8 cellular contexts compared by ENCODE assay signal in genomic region chr1:205449750-205450443, GRCh38. TPM values are rescaled to one million over a fixed set of nuclear protein-coding genes. Genes with fewer than 3 reads are reported as not detected.
DNase-seq lines count a peak whose midpoint lies in the region; ATAC-seq, FAIRE-seq and TF ChIP-seq lines count a peak whose summit lies in the region.

No MANE protein-coding gene starts in this region.

- H3K27me3 ChIP-seq in CD4-positive, CD25-positive, alpha-beta regulatory T cell (ENCODE audit: control insufficient read depth, insufficient read depth, low read length) = peaks cover 12% of the 10 kb centered on the region
- peaks cover 73% of the 10 kb centered on the region for H3K27me3 ChIP-seq in suprapubic skin

- no peaks in the 10 kb centered on the region for H3K36me3 Mint-ChIP-seq in CD4-positive, CD25-positive, alpha-beta regulatory T cell
- H3K36me3 Mint-ChIP-seq in activated T-cell treated with anti-CD3 and anti-CD28 coated beads, Interleukin-2, amount 50 U/mL, for 72 hours (ENCODE audit: insufficient read depth in 2 of 2) = no peaks in the 10 kb centered on the region

- H3K4me3 Mint-ChIP-seq in CD4-positive, CD25-positive, alpha-beta regulatory T cell = no peak overlapping the region
- peak overlapping the region; percentile 69 to 73 for H3K4me3 Mint-ChIP-seq in activated T-cell treated with anti-CD3 and anti-CD28 coated beads, Interleukin-2, amount 50 U/mL, for 72 hours

- ATAC-seq in CD4-positive, CD25-positive, alpha-beta regulatory T cell (ENCODE audit: low read depth in 2 of 2) = peak; percentile 42 to 51
- ATAC-seq in activated T-cell treated with anti-CD3 and anti-CD28 coated beads, Interleukin-2, amount 50 U/mL, for 72 hours (replicated peaks in 1 of 2) = peak; percentile 88 to 94
- peak; percentile 92 for ATAC-seq in left colon
- no peak for ATAC-seq in GM21717 (IDR thresholded peaks at IDR 0.05; ENCODE audit: unreplicated experiment)

- intact Hi-C loops in left colon (cut with DNase I, micrococcal nuclease) = no loop called here

- no peak for TF ChIP-seq POLR2A in suprapubic skin (IDR thresholded peaks at IDR 0.05)

- no peak overlapping the region for H3K27ac Mint-ChIP-seq in CD4-positive, CD25-positive, alpha-beta regulatory T cell
- peak overlapping the region; percentile 8 for H3K27ac Mint-ChIP-seq in activated T-cell treated with anti-CD3 and anti-CD28 coated beads, Interleukin-2, amount 50 U/mL, for 72 hours

- peaks cover 0 to 11% (median 3%) of the 10 kb centered on the region in 4 donors for H3K4me1 Mint-ChIP-seq in CD4-positive, CD25-positive, alpha-beta regulatory T cell
- peaks cover 6% of the 10 kb centered on the region for H3K4me1 Mint-ChIP-seq in activated T-cell treated with anti-CD3 and anti-CD28 coated beads, Interleukin-2, amount 50 U/mL, for 72 hours (ENCODE audit: low read depth)

- TF ChIP-seq EP300 in suprapubic skin (IDR thresholded peaks at IDR 0.05) = no peak

- H3K4me3 ChIP-seq in CD4-positive, CD25-positive, alpha-beta regulatory T cell (ENCODE audit: low read depth, low read length) = no peak overlapping the region
- no peak overlapping the region for H3K4me3 ChIP-seq in suprapubic skin

- peak in 1 of 3 donors; percentile 54 for DNase-seq in CD4-positive, CD25-positive, alpha-beta regulatory T cell
- DNase-seq in HTR-8/SVneo (ENCODE audit: insufficient read length, low spot score) (peak; percentile 71), left colon (peak; percentile 63 to 76), suprapubic skin (ENCODE audit: low spot score in 2 of 2) (no peak), medulla oblongata (ENCODE audit: extremely low spot score) (no peak), superior temporal gyrus (ENCODE audit: extremely low spot score) (no peak)
- DNase-seq in activated T-cell treated with anti-CD3 and anti-CD28 coated beads, Interleukin-2, amount 50 U/mL, for 72 hours = peak; percentile 60 to 71

- no peak overlapping the region for H3K27ac ChIP-seq in CD4-positive, CD25-positive, alpha-beta regulatory T cell (ENCODE audit: insufficient read depth, low read length, poor library complexity, severe bottlenecking)
- H3K27ac ChIP-seq in suprapubic skin = no peak overlapping the region

- FAIRE-seq in HTR-8/SVneo (lab: Jason Lieb, UNC) = no peak

- H3K36me3 ChIP-seq in CD4-positive, CD25-positive, alpha-beta regulatory T cell (ENCODE audit: control insufficient read depth, insufficient read depth, low read length) = no peaks in the 10 kb centered on the region
- no peaks in the 10 kb centered on the region for H3K36me3 ChIP-seq in suprapubic skin

- no peaks in the 10 kb centered on the region for H3K9me3 ChIP-seq in CD4-positive, CD25-positive, alpha-beta regulatory T cell (ENCODE audit: control insufficient read depth in 2 of 2, low read length in 2 of 2)
- H3K9me3 ChIP-seq in suprapubic skin = no peaks in the 10 kb centered on the region

- 26% methylated on average over 14 of the region's 18 CpGs for WGBS in suprapubic skin

- peaks cover 0 to 2% (median 0%) of the 10 kb centered on the region in 7 donors for H3K9me3 Mint-ChIP-seq in CD4-positive, CD25-positive, alpha-beta regulatory T cell
- no peaks in the 10 kb centered on the region for H3K9me3 Mint-ChIP-seq in activated T-cell treated with anti-CD3 and anti-CD28 coated beads, Interleukin-2, amount 50 U/mL, for 72 hours

- peaks cover 35% of the 10 kb centered on the region for H3K27me3 Mint-ChIP-seq in CD4-positive, CD25-positive, alpha-beta regulatory T cell
- H3K27me3 Mint-ChIP-seq in activated T-cell treated with anti-CD3 and anti-CD28 coated beads, Interleukin-2, amount 50 U/mL, for 72 hours (ENCODE audit: low read depth) = peaks cover 41% of the 10 kb centered on the region

- H3K4me1 ChIP-seq in CD4-positive, CD25-positive, alpha-beta regulatory T cell (ENCODE audit: control insufficient read depth, insufficient read depth, low read length, poor library complexity, severe bottlenecking) = no peaks in the 10 kb centered on the region
- peaks cover 19% of the 10 kb centered on the region for H3K4me1 ChIP-seq in suprapubic skin

- TF ChIP-seq CTCF in suprapubic skin (IDR thresholded peaks at IDR 0.05) = no peak

RNA-seq across cellular contexts. Expression of gene BLACAT1, which starts 5.9 kb away (rescaled TPM):
- 0.15 TPM for total RNA-seq in CD4-positive, CD25-positive, alpha-beta regulatory T cell
- polyA plus RNA-seq in CD4-positive, CD25-positive, alpha-beta regulatory T cell = not detected
- total RNA-seq in activated T-cell treated with anti-CD3 and anti-CD28 coated beads, Interleukin-2, amount 50 U/mL, for 72 hours = under 1 TPM; 0.34 to 0.97 TPM
- under 1 TPM; 0.14 to 0.34 TPM for total RNA-seq in left colon
- total RNA-seq in suprapubic skin = not detected

RNA-seq across cellular contexts. Expression of gene LEMD1, which starts 28.0 kb away (rescaled TPM):
- not detected for total RNA-seq in CD4-positive, CD25-positive, alpha-beta regulatory T cell
- polyA plus RNA-seq in CD4-positive, CD25-positive, alpha-beta regulatory T cell = not detected
- 1 to 10 TPM in 1 of 2 donors, not detected in 1; 3.1 TPM for total RNA-seq in activated T-cell treated with anti-CD3 and anti-CD28 coated beads, Interleukin-2, amount 50 U/mL, for 72 hours
- total RNA-seq in left colon = 1 to 10 TPM in 1 of 2 donors, not detected in 1; 1.1 TPM
- 1 to 10 TPM in 1 of 4 donors, not detected in 3; 5.1 TPM for total RNA-seq in suprapubic skin

RNA-seq across cellular contexts. Expression of gene CDK18, which starts 54.6 kb away (rescaled TPM):
- 0.49 TPM for total RNA-seq in CD4-positive, CD25-positive, alpha-beta regulatory T cell
- polyA plus RNA-seq in CD4-positive, CD25-positive, alpha-beta regulatory T cell = not detected
- total RNA-seq in activated T-cell treated with anti-CD3 and anti-CD28 coated beads, Interleukin-2, amount 50 U/mL, for 72 hours = 1 to 10 TPM; 2.3 to 3.3 TPM
- total RNA-seq in left colon (10 to 100 TPM; 32.6 to 39.2 TPM), suprapubic skin (1 to 10 TPM; 2.7 to 9.7 (median 4.7) TPM)

Comparison
In these comparisons a context has a peak if more than half of its experiments do, and no peak if none do; other contexts are left out.
1. DNase-seq: peak in HTR-8/SVneo (single experiment), activated T-cell treated with anti-CD3 and anti-CD28 coated beads, Interleukin-2, amount 50 U/mL, for 72 hours (2 of 2) and left colon (2 of 2); none in suprapubic skin (0 of 2), medulla oblongata (single experiment) and superior temporal gyrus (single experiment).
2. H3K4me3 Mint-ChIP-seq: peak in activated T-cell treated with anti-CD3 and anti-CD28 coated beads, Interleukin-2, amount 50 U/mL, for 72 hours (2 of 2); none in CD4-positive, CD25-positive, alpha-beta regulatory T cell (0 of 4).